Comparison of ENCODE assay signal across 1 cellular context in genomic region chr9:37037744-37038640, GRCh38.
A peak's percentile ranks its signal among the peaks of the same experiment; 100 is the strongest.
TF ChIP-seq lines count a peak whose summit lies in the region.

No MANE protein-coding gene starts in this region.

TF ChIP-seq in WTC11, 78 proteins besides CTCF, POLR2A, EP300 and RAD21 (continued from another document and continues in another):
- TF ChIP-seq, protein P1, sequence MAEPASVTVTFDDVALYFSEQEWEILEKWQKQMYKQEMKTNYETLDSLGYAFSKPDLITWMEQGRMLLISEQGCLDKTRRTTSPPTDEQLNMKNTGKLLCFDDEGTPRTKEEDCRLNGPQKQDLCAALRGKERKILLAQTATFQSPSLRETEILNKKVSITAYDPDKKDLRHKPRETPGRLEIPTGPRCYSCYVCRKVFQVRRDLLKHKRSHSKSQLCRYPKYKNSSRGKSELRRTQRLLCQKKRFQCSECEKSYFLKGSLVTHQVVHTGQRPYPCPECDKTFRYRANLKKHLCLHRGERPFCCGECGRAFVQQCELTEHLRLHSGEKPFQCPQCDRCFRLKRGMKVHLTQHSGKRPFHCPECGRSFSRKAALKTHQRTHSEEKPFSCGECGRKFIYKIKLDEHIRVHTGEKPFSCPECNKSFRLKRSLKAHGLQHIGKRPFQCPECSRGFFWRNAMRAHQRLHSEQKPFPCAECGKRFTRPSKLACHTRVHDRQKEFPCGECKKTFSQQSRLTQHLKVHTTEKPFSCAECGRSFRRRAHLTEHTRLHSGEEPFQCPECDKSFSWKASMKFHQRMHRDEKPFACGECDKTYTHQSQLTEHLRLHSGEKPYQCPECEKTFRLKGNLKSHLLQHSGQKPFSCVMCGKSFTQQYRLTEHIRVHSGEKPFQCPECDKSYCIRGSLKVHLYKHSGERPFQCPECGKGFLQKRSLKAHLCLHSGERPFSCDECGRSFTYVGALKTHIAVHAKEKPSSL (CRISPR knock-in tag; conservative IDR thresholded peaks at IDR 0.05): no peak
- TF ChIP-seq, protein P2, sequence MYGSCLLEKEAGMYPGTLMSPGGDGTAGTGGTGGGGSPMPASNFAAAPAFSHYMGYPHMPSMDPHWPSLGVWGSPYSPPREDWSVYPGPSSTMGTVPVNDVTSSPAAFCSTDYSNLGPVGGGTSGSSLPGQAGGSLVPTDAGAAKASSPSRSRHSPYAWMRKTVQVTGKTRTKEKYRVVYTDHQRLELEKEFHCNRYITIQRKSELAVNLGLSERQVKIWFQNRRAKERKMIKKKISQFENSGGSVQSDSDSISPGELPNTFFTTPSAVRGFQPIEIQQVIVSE (CRISPR knock-in tag; IDR thresholded peaks at IDR 0.05; ENCODE audit: borderline replicate concordance): no peak
- TF ChIP-seq ATF2 (CRISPR knock-in tag; IDR thresholded peaks at IDR 0.05; ENCODE audit: borderline replicate concordance, low read depth) (no peak; the same call in 1 of the 2 replicates), FOXK1 (CRISPR knock-in tag; IDR thresholded peaks at IDR 0.05) (peak; percentile 88), NR2C2 (CRISPR knock-in tag; IDR thresholded peaks at IDR 0.05) (peak; percentile 42; the same call in 1 of the 2 replicates), HMGA2 (CRISPR knock-in tag; IDR thresholded peaks at IDR 0.05) (no peak), MXD4 (CRISPR knock-in tag; IDR thresholded peaks at IDR 0.05; ENCODE audit: borderline replicate concordance) (no peak), CREM (CRISPR knock-in tag; IDR thresholded peaks at IDR 0.05) (no peak; the same call in 1 of the 2 replicates), SP1 (CRISPR knock-in tag; conservative IDR thresholded peaks at IDR 0.05) (no peak; the same call in 1 of the 2 replicates), NR3C1 (CRISPR knock-in tag; conservative IDR thresholded peaks at IDR 0.05; ENCODE audit: low read depth) (no peak), JUN (CRISPR knock-in tag; IDR thresholded peaks at IDR 0.05) (peak; percentile 87), SMAD3 (CRISPR knock-in tag; IDR thresholded peaks at IDR 0.05; ENCODE audit: borderline replicate concordance) (peak; percentile 90), JAZF1 (CRISPR knock-in tag; IDR thresholded peaks at IDR 0.05) (no peak), NFYB (CRISPR knock-in tag; conservative IDR thresholded peaks at IDR 0.05; ENCODE audit: low read depth) (no peak), PRRX2 (CRISPR knock-in tag; IDR thresholded peaks at IDR 0.05) (no peak), FOXP1 (CRISPR knock-in tag; IDR thresholded peaks at IDR 0.05; ENCODE audit: borderline replicate concordance) (peak; percentile 96; the same call in 1 of the 2 replicates), GRHL2 (CRISPR knock-in tag; IDR thresholded peaks at IDR 0.05; ENCODE audit: insufficient replicate concordance, severe bottlenecking) (no peak), AFF4 (CRISPR knock-in tag; IDR thresholded peaks at IDR 0.05; ENCODE audit: borderline replicate concordance) (no peak), NFATC4 (CRISPR knock-in tag; IDR thresholded peaks at IDR 0.05) (no peak), ZNF416 (CRISPR knock-in tag; IDR thresholded peaks at IDR 0.05) (no peak), MYBL2 (CRISPR knock-in tag; IDR thresholded peaks at IDR 0.05) (peak; percentile 91), CREB1 (CRISPR knock-in tag; IDR thresholded peaks at IDR 0.05) (peak; percentile 73; the same call in 1 of the 2 replicates), ARID4B (CRISPR knock-in tag; IDR thresholded peaks at IDR 0.05; ENCODE audit: borderline replicate concordance) (peak; percentile 97), ZNF121 (CRISPR knock-in tag; IDR thresholded peaks at IDR 0.05) (peak; percentile 73; the same call in 1 of the 2 replicates), OVOL2 (CRISPR knock-in tag; IDR thresholded peaks at IDR 0.05; ENCODE audit: borderline replicate concordance) (no peak)
- TF ChIP-seq, protein P3, sequence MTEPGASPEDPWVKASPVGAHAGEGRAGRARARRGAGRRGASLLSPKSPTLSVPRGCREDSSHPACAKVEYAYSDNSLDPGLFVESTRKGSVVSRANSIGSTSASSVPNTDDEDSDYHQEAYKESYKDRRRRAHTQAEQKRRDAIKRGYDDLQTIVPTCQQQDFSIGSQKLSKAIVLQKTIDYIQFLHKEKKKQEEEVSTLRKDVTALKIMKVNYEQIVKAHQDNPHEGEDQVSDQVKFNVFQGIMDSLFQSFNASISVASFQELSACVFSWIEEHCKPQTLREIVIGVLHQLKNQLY (CRISPR knock-in tag; IDR thresholded peaks at IDR 0.05): no peak
- TF ChIP-seq, protein P4, sequence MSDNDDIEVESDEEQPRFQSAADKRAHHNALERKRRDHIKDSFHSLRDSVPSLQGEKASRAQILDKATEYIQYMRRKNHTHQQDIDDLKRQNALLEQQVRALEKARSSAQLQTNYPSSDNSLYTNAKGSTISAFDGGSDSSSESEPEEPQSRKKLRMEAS (CRISPR knock-in tag; IDR thresholded peaks at IDR 0.05): peak; percentile 99
- TF ChIP-seq, protein P5, sequence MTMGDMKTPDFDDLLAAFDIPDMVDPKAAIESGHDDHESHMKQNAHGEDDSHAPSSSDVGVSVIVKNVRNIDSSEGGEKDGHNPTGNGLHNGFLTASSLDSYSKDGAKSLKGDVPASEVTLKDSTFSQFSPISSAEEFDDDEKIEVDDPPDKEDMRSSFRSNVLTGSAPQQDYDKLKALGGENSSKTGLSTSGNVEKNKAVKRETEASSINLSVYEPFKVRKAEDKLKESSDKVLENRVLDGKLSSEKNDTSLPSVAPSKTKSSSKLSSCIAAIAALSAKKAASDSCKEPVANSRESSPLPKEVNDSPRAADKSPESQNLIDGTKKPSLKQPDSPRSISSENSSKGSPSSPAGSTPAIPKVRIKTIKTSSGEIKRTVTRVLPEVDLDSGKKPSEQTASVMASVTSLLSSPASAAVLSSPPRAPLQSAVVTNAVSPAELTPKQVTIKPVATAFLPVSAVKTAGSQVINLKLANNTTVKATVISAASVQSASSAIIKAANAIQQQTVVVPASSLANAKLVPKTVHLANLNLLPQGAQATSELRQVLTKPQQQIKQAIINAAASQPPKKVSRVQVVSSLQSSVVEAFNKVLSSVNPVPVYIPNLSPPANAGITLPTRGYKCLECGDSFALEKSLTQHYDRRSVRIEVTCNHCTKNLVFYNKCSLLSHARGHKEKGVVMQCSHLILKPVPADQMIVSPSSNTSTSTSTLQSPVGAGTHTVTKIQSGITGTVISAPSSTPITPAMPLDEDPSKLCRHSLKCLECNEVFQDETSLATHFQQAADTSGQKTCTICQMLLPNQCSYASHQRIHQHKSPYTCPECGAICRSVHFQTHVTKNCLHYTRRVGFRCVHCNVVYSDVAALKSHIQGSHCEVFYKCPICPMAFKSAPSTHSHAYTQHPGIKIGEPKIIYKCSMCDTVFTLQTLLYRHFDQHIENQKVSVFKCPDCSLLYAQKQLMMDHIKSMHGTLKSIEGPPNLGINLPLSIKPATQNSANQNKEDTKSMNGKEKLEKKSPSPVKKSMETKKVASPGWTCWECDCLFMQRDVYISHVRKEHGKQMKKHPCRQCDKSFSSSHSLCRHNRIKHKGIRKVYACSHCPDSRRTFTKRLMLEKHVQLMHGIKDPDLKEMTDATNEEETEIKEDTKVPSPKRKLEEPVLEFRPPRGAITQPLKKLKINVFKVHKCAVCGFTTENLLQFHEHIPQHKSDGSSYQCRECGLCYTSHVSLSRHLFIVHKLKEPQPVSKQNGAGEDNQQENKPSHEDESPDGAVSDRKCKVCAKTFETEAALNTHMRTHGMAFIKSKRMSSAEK (CRISPR knock-in tag; IDR thresholded peaks at IDR 0.05; ENCODE audit: borderline replicate concordance): no peak
- TF ChIP-seq, protein P6, sequence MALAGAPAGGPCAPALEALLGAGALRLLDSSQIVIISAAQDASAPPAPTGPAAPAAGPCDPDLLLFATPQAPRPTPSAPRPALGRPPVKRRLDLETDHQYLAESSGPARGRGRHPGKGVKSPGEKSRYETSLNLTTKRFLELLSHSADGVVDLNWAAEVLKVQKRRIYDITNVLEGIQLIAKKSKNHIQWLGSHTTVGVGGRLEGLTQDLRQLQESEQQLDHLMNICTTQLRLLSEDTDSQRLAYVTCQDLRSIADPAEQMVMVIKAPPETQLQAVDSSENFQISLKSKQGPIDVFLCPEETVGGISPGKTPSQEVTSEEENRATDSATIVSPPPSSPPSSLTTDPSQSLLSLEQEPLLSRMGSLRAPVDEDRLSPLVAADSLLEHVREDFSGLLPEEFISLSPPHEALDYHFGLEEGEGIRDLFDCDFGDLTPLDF (CRISPR knock-in tag; IDR thresholded peaks at IDR 0.05): no peak; the same call in 1 of the 2 replicates
- TF ChIP-seq, protein P7, sequence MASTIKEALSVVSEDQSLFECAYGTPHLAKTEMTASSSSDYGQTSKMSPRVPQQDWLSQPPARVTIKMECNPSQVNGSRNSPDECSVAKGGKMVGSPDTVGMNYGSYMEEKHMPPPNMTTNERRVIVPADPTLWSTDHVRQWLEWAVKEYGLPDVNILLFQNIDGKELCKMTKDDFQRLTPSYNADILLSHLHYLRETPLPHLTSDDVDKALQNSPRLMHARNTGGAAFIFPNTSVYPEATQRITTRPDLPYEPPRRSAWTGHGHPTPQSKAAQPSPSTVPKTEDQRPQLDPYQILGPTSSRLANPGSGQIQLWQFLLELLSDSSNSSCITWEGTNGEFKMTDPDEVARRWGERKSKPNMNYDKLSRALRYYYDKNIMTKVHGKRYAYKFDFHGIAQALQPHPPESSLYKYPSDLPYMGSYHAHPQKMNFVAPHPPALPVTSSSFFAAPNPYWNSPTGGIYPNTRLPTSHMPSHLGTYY (CRISPR knock-in tag; IDR thresholded peaks at IDR 0.05): no peak
- TF ChIP-seq, protein P8, sequence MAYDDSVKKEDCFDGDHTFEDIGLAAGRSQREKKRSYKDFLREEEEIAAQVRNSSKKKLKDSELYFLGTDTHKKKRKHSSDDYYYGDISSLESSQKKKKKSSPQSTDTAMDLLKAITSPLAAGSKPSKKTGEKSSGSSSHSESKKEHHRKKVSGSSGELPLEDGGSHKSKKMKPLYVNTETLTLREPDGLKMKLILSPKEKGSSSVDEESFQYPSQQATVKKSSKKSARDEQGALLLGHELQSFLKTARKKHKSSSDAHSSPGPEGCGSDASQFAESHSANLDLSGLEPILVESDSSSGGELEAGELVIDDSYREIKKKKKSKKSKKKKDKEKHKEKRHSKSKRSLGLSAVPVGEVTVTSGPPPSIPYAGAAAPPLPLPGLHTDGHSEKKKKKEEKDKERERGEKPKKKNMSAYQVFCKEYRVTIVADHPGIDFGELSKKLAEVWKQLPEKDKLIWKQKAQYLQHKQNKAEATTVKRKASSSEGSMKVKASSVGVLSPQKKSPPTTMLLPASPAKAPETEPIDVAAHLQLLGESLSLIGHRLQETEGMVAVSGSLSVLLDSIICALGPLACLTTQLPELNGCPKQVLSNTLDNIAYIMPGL (CRISPR knock-in tag; IDR thresholded peaks at IDR 0.05): peak; percentile 89
